Comparison of ENCODE assay signal across 1 cellular context in the genomic region with DNA sequence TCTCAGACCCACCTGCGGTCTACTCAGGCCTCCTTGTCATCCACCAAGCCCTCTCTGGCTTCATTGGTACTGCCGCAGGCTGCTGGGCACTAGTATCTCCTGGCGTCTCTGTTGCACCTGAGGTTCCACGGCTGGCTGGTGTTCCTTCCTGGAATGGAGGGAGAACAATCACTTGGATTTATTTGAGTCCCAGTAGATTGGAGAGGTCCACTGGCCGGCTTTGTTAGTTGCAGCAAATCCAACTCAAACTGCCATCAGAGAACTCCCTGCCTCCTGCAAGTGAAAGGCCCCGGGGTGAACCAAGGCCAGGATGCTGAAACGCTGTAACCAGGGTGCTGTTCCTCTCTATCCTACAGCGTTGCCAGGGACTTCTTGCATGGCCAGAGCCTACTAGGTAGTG.
TF ChIP-seq lines count a peak whose summit lies in the region.

No MANE protein-coding gene starts in this region.

TF ChIP-seq in HepG2, 621 proteins besides CTCF, POLR2A, EP300 and RAD21:
- TF ChIP-seq SP5 (CRISPR knock-in tag; IDR thresholded peaks at IDR 0.05; ENCODE audit: borderline replicate concordance, low read depth), result no peak
- no peak for TF ChIP-seq ZNF570 (CRISPR knock-in tag; IDR thresholded peaks at IDR 0.05; ENCODE audit: borderline replicate concordance)
- TF ChIP-seq, protein P1, sequence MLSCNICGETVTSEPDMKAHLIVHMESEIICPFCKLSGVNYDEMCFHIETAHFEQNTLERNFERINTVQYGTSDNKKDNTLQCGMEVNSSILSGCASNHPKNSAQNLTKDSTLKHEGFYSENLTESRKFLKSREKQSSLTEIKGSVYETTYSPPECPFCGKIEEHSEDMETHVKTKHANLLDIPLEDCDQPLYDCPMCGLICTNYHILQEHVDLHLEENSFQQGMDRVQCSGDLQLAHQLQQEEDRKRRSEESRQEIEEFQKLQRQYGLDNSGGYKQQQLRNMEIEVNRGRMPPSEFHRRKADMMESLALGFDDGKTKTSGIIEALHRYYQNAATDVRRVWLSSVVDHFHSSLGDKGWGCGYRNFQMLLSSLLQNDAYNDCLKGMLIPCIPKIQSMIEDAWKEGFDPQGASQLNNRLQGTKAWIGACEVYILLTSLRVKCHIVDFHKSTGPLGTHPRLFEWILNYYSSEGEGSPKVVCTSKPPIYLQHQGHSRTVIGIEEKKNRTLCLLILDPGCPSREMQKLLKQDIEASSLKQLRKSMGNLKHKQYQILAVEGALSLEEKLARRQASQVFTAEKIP (CRISPR knock-in tag; IDR thresholded peaks at IDR 0.05; ENCODE audit: borderline replicate concordance), result no peak
- no peak for TF ChIP-seq HNRNPUL1 (IDR thresholded peaks at IDR 0.05; ENCODE audit: low read depth, low read length)
- TF ChIP-seq ZNF547 (CRISPR knock-in tag; IDR thresholded peaks at IDR 0.05), result no peak
TF ChIP-seq in HepG2: peak in this region for 0.
